18 cellular contexts compared by ENCODE assay signal in genomic region chr3:124813541-124813940, GRCh38.
DNase-seq lines count a peak whose midpoint lies in the region; ATAC-seq and TF ChIP-seq lines count a peak whose summit lies in the region.
"Had no signal": no experiment of that assay in that cellular context is flagged by ENCODE, and none has a peak within 500 bp of the region (broad histone marks: within the 10 kb centered on the region; RNA-seq: fewer than 3 reads in every experiment).

No MANE protein-coding gene starts in this region.

- H4K20me1 ChIP-seq in osteoblast (ENCODE audit: insufficient read depth, low read length), result no peaks in the 10 kb centered on the region

- DNase-seq in DMS53 (lab: John Stamatoyannopoulos, UW), result peak; percentile 69
- no peak for DNase-seq in DMS53 treated with DMSO at 0.1 percent for 48 hours (lab: John Stamatoyannopoulos, UW; ENCODE audit: unreplicated experiment)
- no peak for DNase-seq in osteoblast (ENCODE audit: insufficient read length, low spot score, missing footprints)
- no peak for DNase-seq in transverse colon
- no peak for DNase-seq in activated CD4-positive, alpha-beta T cell treated with anti-CD3 and anti-CD28 coated beads for 48 hours
- DNase-seq in activated naive CD4-positive, alpha-beta T cell treated with anti-CD3 and anti-CD28 coated beads, Interleukin-2, amount 50 U/mL, for 16 hours, result no peak
- DNase-seq: activated CD8-positive, alpha-beta memory T cell treated with anti-CD3 and anti-CD28 coated beads, Interleukin-2, amount 50 U/mL, for 4 hours; activated naive CD8-positive, alpha-beta T cell treated with anti-CD3 and anti-CD28 coated beads for 36 hours; CD8-positive, alpha-beta memory T cell; foreskin keratinocyte; NCI-H1694; pancreas; stimulated activated naive CD8-positive, alpha-beta T cell treated with anti-CD3 and anti-CD28 coated beads, Interleukin-15, Interleukin-2, amounts not matched to agents 100 U/mL and 50 U/mL, for 24 hours had no signal

- no peak overlapping the region for H2AFZ ChIP-seq in osteoblast (ENCODE audit: low read length)

- no peak overlapping the region for H3K4me3 ChIP-seq in esophagus (ENCODE audit: low read depth in 1 of 2, low read length in 2 of 2)
- peak overlapping the region; percentile 33 for H3K4me3 ChIP-seq in osteoblast (ENCODE audit: insufficient read depth, low read length)
- no peak overlapping the region for H3K4me3 ChIP-seq in transverse colon
- H3K4me3 ChIP-seq: pancreas, SJSA1 had no signal

- peaks cover 7% of the 10 kb centered on the region for H3K79me2 ChIP-seq in osteoblast (ENCODE audit: insufficient read depth, low read length)

- intact Hi-C loops in transverse colon (cut with DNase I; ENCODE audit: low total_unique reads), result no loop called here

- TF ChIP-seq POLR2A in transverse colon (IDR thresholded peaks at IDR 0.05), result no peak

- in situ Hi-C loops in transverse colon (cut with MboI; ENCODE audit: low pct_ligation_motif_present in 1 of 4, low pct_unique_long_range_greater_than_20kb in 1 of 4, low sequenced_read_pairs in 3 of 4), result no loop called here

- no peak for TF ChIP-seq CTCF in osteoblast (IDR thresholded peaks at IDR 0.05; ENCODE audit: extremely low read depth, low read depth, low read length)
- TF ChIP-seq CTCF in transverse colon (IDR thresholded peaks at IDR 0.05), result no peak

- H3K27me3 ChIP-seq in esophagus (ENCODE audit: control insufficient read depth in 1 of 2, insufficient read depth in 2 of 2, low read length in 2 of 2) (no peaks in the 10 kb centered on the region), osteoblast (ENCODE audit: insufficient read depth, low read length) (no peaks in the 10 kb centered on the region), transverse colon (no peaks in the 10 kb centered on the region)
- H3K27me3 ChIP-seq: foreskin keratinocyte, pancreas, SJSA1 had no signal

- no peaks in the 10 kb centered on the region for H3K9me3 ChIP-seq in esophagus (ENCODE audit: control insufficient read depth in 2 of 2, insufficient read depth in 1 of 2, low read depth in 1 of 2, low read length in 1 of 2)
- no peaks in the 10 kb centered on the region for H3K9me3 ChIP-seq in osteoblast (ENCODE audit: low read depth, low read length)
- H3K9me3 ChIP-seq in transverse colon, result no peaks in the 10 kb centered on the region
- H3K9me3 ChIP-seq: pancreas, SJSA1 had no signal

- TF ChIP-seq EP300 in transverse colon (IDR thresholded peaks at IDR 0.05; ENCODE audit: low read depth), result no peak

- peaks cover 3 to 24% of the 10 kb centered on the region in 2 donors for H3K4me1 ChIP-seq in esophagus (ENCODE audit: control insufficient read depth in 2 of 2, insufficient read depth in 2 of 2, low read length in 1 of 2)
- H3K4me1 ChIP-seq in osteoblast (ENCODE audit: insufficient read depth, low read length), result peaks cover 31% of the 10 kb centered on the region
- peaks cover 31 to 60% (median 44%) of the 10 kb centered on the region in 4 donors for H3K4me1 ChIP-seq in transverse colon

- peak overlapping the region; percentile 72 to 93 for H3K27ac ChIP-seq in esophagus (ENCODE audit: low read depth in 2 of 2, low read length in 1 of 2)
- H3K27ac ChIP-seq in osteoblast (ENCODE audit: low read depth, low read length), result peak overlapping the region; percentile 80
- H3K27ac ChIP-seq in transverse colon, result peak overlapping the region; percentile 72 to 83 (median 78)
- H3K27ac ChIP-seq: foreskin keratinocyte, KMS-11, VCaP had no signal

- H3K36me3 ChIP-seq in esophagus (ENCODE audit: control insufficient read depth in 2 of 2, insufficient read depth in 2 of 2, low read length in 1 of 2), result peaks cover 0 to 5% of the 10 kb centered on the region in 2 donors
- peaks cover 42% of the 10 kb centered on the region for H3K36me3 ChIP-seq in osteoblast (ENCODE audit: insufficient read depth, low read length)
- no peaks in the 10 kb centered on the region for H3K36me3 ChIP-seq in transverse colon
- H3K36me3 ChIP-seq: pancreas, SJSA1 had no signal

- H3K4me2 ChIP-seq in osteoblast (ENCODE audit: insufficient read depth, low read length), result peak overlapping the region; percentile 67
- H3K4me2 ChIP-seq: KMS-11 had no signal

- ATAC-seq in GM18858 (IDR thresholded peaks at IDR 0.05; ENCODE audit: unreplicated experiment), result no peak
